ENCODE assay signal across 18 cellular contexts in genomic region chr4:89022426-89023128, GRCh38. TPM values are rescaled to one million over a fixed set of nuclear protein-coding genes. Genes with fewer than 3 reads are reported as not detected.
A peak's percentile ranks its signal among the peaks of the same experiment; 100 is the strongest.
DNase-seq lines count a peak whose midpoint lies in the region; ATAC-seq, FAIRE-seq and TF ChIP-seq lines count a peak whose summit lies in the region.
"Had no signal": no experiment of that assay in that cellular context is flagged by ENCODE, and none has a peak within 500 bp of the region (broad histone marks: within the 10 kb centered on the region; RNA-seq: fewer than 3 reads in every experiment).

No MANE protein-coding gene starts in this region.

- intact Hi-C loops in GM12878 (cut with micrococcal nuclease; ENCODE audit: unreplicated experiment) (loop anchor here (5.0 kb wide), 1 partner anchor 805 kb away; no protein-coding TSS in a partner anchor), pancreas (cut with DNase I) (loop anchor here in 2 of 3 donors (5.0 to 10.0 kb wide), 3 partner anchors 200 to 318 kb away; no protein-coding TSS in a partner anchor)

- TF ChIP-seq EP300 in GM12878 (IDR thresholded peaks at IDR 0.05; ENCODE audit: borderline replicate concordance in 1 of 2, control insufficient read depth in 1 of 2, low read depth in 2 of 2, low read length in 2 of 2) = no peak

- no peaks in the 10 kb centered on the region for H4K20me1 ChIP-seq in GM12878 (ENCODE audit: control insufficient read depth, insufficient read depth)

- H3K27ac ChIP-seq in GM12878 (ENCODE audit: control insufficient read depth, insufficient read depth) (no peak overlapping the region), pancreas (peak overlapping the region in 2 of 4 donors; percentile 52 to 71)
- H3K27ac ChIP-seq: C4-2B had no signal

- POLR2A ChIA-PET in GM12878 (lab: Charles Lee) = interaction anchor here (0.6 to 3.4 kb wide), 4 partner anchors 23 to 739 kb away, joined by 3 to 15 read pairs (median 6); no protein-coding TSS in a partner anchor

- in situ Hi-C loops in GM12878 (cut with MboI) = loop anchor here (5.0 kb wide), 2 partner anchors 205 to 495 kb away; no protein-coding TSS in a partner anchor

- H3K27me3 ChIP-seq in GM12878 (replicated peaks in 1 of 2; ENCODE audit: control insufficient read depth in 2 of 2, insufficient read depth in 2 of 2, low read length in 1 of 2) (no peaks in the 10 kb centered on the region), pancreas (no peaks in the 10 kb centered on the region)

- TF ChIP-seq RAD21 in GM12878 (IDR thresholded peaks at IDR 0.05; ENCODE audit: insufficient read depth, low read depth, low read length) = no peak

- no peaks in the 10 kb centered on the region for H3K4me1 ChIP-seq in GM12878 (ENCODE audit: control insufficient read depth, insufficient read depth, low read length)
- peaks cover 14 to 27% (median 24%) of the 10 kb centered on the region in 3 donors for H3K4me1 ChIP-seq in pancreas

- peak; percentile 79 for ATAC-seq in HG02610 (IDR thresholded peaks at IDR 0.05; ENCODE audit: unreplicated experiment)
- peak; percentile 66 for ATAC-seq in GM12878
- peak in 3 of 4 donors; percentile 16 to 39 (median 28) for ATAC-seq in pancreas

- no peak for TF ChIP-seq POLR2A in GM12878 (IDR thresholded peaks at IDR 0.05; ENCODE audit: low read depth, low read length)

- no peak for FAIRE-seq in GM12878 (lab: Jason Lieb, UNC)
- no peak for FAIRE-seq in pancreas (lab: Jason Lieb, UNC)

- H3K9ac ChIP-seq in GM12878 (ENCODE audit: control insufficient read depth, insufficient read depth, low read length) = no peak overlapping the region

- no peak overlapping the region for H3K4me2 ChIP-seq in GM12878 (ENCODE audit: control insufficient read depth, insufficient read depth)

- TF ChIP-seq CTCF in GM12865 (IDR thresholded peaks at IDR 0.05; ENCODE audit: insufficient read depth, low read depth, low read length, missing control alignments) (no peak), GM12878 (IDR thresholded peaks at IDR 0.05 in 2 of 3, conservative IDR thresholded peaks at IDR 0.05 in 1 of 3; ENCODE audit: control insufficient read depth in 2 of 3, extremely low read depth in 1 of 3, insufficient read depth in 1 of 3, low read depth in 3 of 3, low read length in 3 of 3) (no peak), pancreas (IDR thresholded peaks at IDR 0.05) (no peak)

- peak; percentile 42 for DNase-seq in GM12865 (ENCODE audit: low read depth)
- no peak for DNase-seq in GM12878 (ENCODE audit: low read depth, low spot score)
- no peak for DNase-seq in pancreas
- no peak for DNase-seq in NCI-H2029 (lab: John Stamatoyannopoulos, UW)
- DNase-seq in activated CD4-positive, alpha-beta T cell treated with anti-CD3 and anti-CD28 coated beads, Interleukin-2, amount 50 U/mL, for 48 hours = no peak
- DNase-seq in T-helper 1 cell = no peak
- no peak for DNase-seq in NCI-H187 (lab: John Stamatoyannopoulos, UW)
- DNase-seq: DMS 273 treated with DMSO at 0.1 percent for 48 hours, EL, H7, KBM-7, MV-4-11, NCI-H2029 treated with DMSO at 0.1 percent for 48 hours, NCI-H2171 treated with DMSO at 0.1 percent for 48 hours, NCI-H446 treated with DMSO at 0.1 percent for 48 hours, NCI-H748 treated with DMSO at 0.1 percent for 48 hours had no signal

- no TSS peak for BruUV-seq in GM12878 (replicated peaks; lab: Mats Ljungman, UMichigan)

- CTCF ChIA-PET in GM12878 (lab: Yijun Ruan, JAX) = interaction anchor here (0.8 to 10.4 kb wide), 42 partner anchors 10 to 507 kb away, joined by 3 to 433 read pairs (median 6); partner anchors contain the start of genes FAM13A, PYURF and TIGD2

- SMC1A ChIA-PET in GM12878 (lab: Charles Lee; ENCODE audit: uncharacterized antibody, unreplicated experiment) = interaction anchor here (0.6 to 10.4 kb wide), 58 partner anchors 9 to 507 kb away, joined by 3 to 401 read pairs (median 4); partner anchors contain the start of genes FAM13A, PYURF and TIGD2

- H2AFZ ChIP-seq in GM12878 (ENCODE audit: control insufficient read depth, low read depth, low read length) = no peak overlapping the region

- no peaks in the 10 kb centered on the region for H3K79me2 ChIP-seq in GM12878 (ENCODE audit: control insufficient read depth, insufficient read depth, low read length)

- H3K9me3 ChIP-seq in GM12878 (replicated peaks; ENCODE audit: control insufficient read depth, insufficient read depth, low read length) = no peaks in the 10 kb centered on the region
- no peaks in the 10 kb centered on the region for H3K9me3 ChIP-seq in pancreas

- RAD21 ChIA-PET in GM12878 (lab: Charles Lee; ENCODE audit: unreplicated experiment) = interaction anchor here (0.7 to 7.4 kb wide), 40 partner anchors 13 to 803 kb away, joined by 3 to 263 read pairs (median 6); partner anchors contain the start of genes FAM13A, HERC6, PYURF and TIGD2

- H3K36me3 ChIP-seq in GM12878 (ENCODE audit: control insufficient read depth in 2 of 2, insufficient read depth in 2 of 2, low read length in 1 of 2) (no peaks in the 10 kb centered on the region), pancreas (peaks cover 0 to 5% (median 0%) of the 10 kb centered on the region in 3 donors)

- H3K4me3 ChIP-seq in GM12865 (ENCODE audit: low read depth, low read length) (no peak overlapping the region), GM12878 (no peak overlapping the region), pancreas (no peak overlapping the region)

- WGBS in GM12878 (ENCODE audit: insufficient coverage, insufficient replicate concordance, low lambda C conversion rate, missing lambda C conversion rate) = 37% methylated on average over 7 of the region's 7 CpGs
- 43 to 49% methylated on average over 7 of the region's 7 CpGs for WGBS in pancreas, 2 donors

TF ChIP-seq in GM12878, 131 proteins besides CTCF, POLR2A, EP300 and RAD21 (continues in another document):
- no peak for TF ChIP-seq POU2F2 (IDR thresholded peaks at IDR 0.05; ENCODE audit: borderline replicate concordance, low read depth, low read length)
- TF ChIP-seq ATF7 (IDR thresholded peaks at IDR 0.05; ENCODE audit: low read depth) = no peak
- no peak for TF ChIP-seq RCOR1 (conservative IDR thresholded peaks at IDR 0.05; ENCODE audit: low read depth, low read length)
- TF ChIP-seq, protein P1, sequence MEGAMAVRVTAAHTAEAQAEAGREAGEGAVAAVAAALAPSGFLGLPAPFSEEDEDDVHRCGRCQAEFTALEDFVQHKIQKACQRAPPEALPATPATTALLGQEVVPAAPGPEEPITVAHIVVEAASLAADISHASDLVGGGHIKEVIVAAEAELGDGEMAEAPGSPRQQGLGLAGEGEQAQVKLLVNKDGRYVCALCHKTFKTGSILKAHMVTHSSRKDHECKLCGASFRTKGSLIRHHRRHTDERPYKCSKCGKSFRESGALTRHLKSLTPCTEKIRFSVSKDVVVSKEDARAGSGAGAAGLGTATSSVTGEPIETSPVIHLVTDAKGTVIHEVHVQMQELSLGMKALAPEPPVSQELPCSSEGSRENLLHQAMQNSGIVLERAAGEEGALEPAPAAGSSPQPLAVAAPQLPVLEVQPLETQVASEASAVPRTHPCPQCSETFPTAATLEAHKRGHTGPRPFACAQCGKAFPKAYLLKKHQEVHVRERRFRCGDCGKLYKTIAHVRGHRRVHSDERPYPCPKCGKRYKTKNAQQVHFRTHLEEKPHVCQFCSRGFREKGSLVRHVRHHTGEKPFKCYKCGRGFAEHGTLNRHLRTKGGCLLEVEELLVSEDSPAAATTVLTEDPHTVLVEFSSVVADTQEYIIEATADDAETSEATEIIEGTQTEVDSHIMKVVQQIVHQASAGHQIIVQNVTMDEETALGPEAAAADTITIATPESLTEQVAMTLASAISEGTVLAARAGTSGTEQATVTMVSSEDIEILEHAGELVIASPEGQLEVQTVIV (IDR thresholded peaks at IDR 0.05; ENCODE audit: borderline replicate concordance, partially characterized antibody) = no peak
- no peak for TF ChIP-seq BCL3 (IDR thresholded peaks at IDR 0.05; ENCODE audit: borderline replicate concordance, insufficient read depth, low read depth, low read length, poor library complexity, severe bottlenecking)
- no peak for TF ChIP-seq SIN3A (IDR thresholded peaks at IDR 0.05; ENCODE audit: low read depth, low read length)
- TF ChIP-seq NFIC (IDR thresholded peaks at IDR 0.05; ENCODE audit: low read depth, low read length) = no peak
- TF ChIP-seq MXI1 (IDR thresholded peaks at IDR 0.05; ENCODE audit: low read depth, low read length) = no peak
- TF ChIP-seq TCF7 (IDR thresholded peaks at IDR 0.05; ENCODE audit: borderline replicate concordance) = peak; percentile 63; the same call in 1 of the 2 replicates
- TF ChIP-seq PML (IDR thresholded peaks at IDR 0.05; ENCODE audit: low read length) = no peak
- TF ChIP-seq JUNB (IDR thresholded peaks at IDR 0.05) = 0 out of 2 replicates have a peak, but pooled peaks have one; percentile 8
- TF ChIP-seq IKZF1 (conservative IDR thresholded peaks at IDR 0.05) = peak; percentile 23; the same call in 1 of the 2 replicates

RNA-seq across cellular contexts. Expression of gene FAM13A, which starts 34.4 kb away (rescaled TPM):
- total RNA-seq in GM12878 (2013; cell fraction: nucleolus; rRNA removed) = 84.2 and 89.6 TPM in 2 replicates
- total RNA-seq in GM12878 (2014; rRNA removed) (0.22 and 0.28 TPM in 2 replicates), GM12878 (2014; rRNA removed; fragmentation: Illumina TruSeq; extraction: Trizol) (0.27 and 0.32 TPM in 2 replicates), GM12878 (2021) (0.15 and 0.45 TPM in 2 replicates), pancreas (10 to 100 TPM; 31.4 to 56.4 (median 45.2) TPM)
- 1.0 TPM for polyA plus RNA-seq in GM12878 (2011; ENCODE audit: low read depth)
- polyA plus RNA-seq in GM12878 (2011; rRNA removed) (1.8 and 2.8 TPM in 2 replicates), GM12878 (2014; fragmentation: Illumina TruSeq; extraction: Trizol) (0.31 and 0.48 TPM in 2 replicates), GM12878 (2014; fragmentation: Nextera tagmentation; extraction: Ambion mirVana) (under 1 TPM; 0.09 to 0.27 TPM), GM12878 (2014; rRNA removed) (0.05 and 0.08 TPM in 2 replicates), GM12878 (2016; fragmentation: Nextera tagmentation; extraction: Ambion mirVana) (under 1 TPM in 1 of 2 experiments, not detected in 1; 0.19 TPM), pancreas (10 to 100 TPM; 15.7 to 16.3 TPM)
- polyA plus RNA-seq in GM12878 (2011; cell fraction: cytosol; rRNA removed) = 0.69 and 1.3 TPM in 2 replicates
- polyA plus RNA-seq in GM12878 (2011; cell fraction: nucleus; rRNA removed) = 2.2 and 4.9 TPM in 2 replicates
- polyA plus RNA-seq in GM12878 (2012) = 1.5 and 1.6 TPM in 2 replicates
- 2.6 and 4.4 TPM in 2 replicates for polyA minus RNA-seq in GM12878 (2011; rRNA and poly(A)+ RNA removed)
- polyA minus RNA-seq in GM12878 (2011; cell fraction: cytosol; rRNA and poly(A)+ RNA removed) = 1.2 and 2.0 TPM in 2 replicates
- polyA minus RNA-seq in GM12878 (2011; cell fraction: nucleus; rRNA and poly(A)+ RNA removed) = 4.5 and 6.8 TPM in 2 replicates

Comparison
In these comparisons a context has a peak if more than half of its experiments do, and no peak if none do; other contexts are left out.
1. ATAC-seq: peak in every context shown above with its lines; median percentile 79 in HG02610; 66 in GM12878; 28 in pancreas.